In the genomic region with DNA sequence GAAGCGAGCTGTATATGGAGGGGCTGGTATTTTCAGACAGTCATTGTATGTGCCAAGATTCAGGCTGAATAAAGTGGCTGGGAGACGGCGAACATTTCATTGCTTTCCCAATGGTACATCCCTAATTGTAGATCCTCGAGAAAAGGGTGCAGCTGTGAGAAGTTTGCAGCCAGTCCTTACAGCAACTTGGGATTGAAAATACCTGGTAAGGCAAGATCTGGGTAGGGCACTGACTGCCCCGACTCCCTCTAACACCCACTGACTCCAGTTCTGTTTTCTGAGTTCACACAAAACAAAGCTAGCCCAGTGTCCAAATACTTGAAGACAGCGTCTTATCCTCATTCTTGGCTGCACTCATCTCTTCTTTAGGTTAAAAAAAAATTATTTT, we compare ENCODE assay signal across 2 cellular contexts.
TF ChIP-seq lines count a peak whose summit lies in the region.

No MANE protein-coding gene starts in this region.

TF ChIP-seq in IMR-90, 13 proteins besides CTCF, POLR2A, EP300 and RAD21:
- TF ChIP-seq, protein P1, sequence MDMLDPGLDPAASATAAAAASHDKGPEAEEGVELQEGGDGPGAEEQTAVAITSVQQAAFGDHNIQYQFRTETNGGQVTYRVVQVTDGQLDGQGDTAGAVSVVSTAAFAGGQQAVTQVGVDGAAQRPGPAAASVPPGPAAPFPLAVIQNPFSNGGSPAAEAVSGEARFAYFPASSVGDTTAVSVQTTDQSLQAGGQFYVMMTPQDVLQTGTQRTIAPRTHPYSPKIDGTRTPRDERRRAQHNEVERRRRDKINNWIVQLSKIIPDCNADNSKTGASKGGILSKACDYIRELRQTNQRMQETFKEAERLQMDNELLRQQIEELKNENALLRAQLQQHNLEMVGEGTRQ (IDR thresholded peaks at IDR 0.05; ENCODE audit: low read depth, low read length) = no peak
- TF ChIP-seq, protein P2, sequence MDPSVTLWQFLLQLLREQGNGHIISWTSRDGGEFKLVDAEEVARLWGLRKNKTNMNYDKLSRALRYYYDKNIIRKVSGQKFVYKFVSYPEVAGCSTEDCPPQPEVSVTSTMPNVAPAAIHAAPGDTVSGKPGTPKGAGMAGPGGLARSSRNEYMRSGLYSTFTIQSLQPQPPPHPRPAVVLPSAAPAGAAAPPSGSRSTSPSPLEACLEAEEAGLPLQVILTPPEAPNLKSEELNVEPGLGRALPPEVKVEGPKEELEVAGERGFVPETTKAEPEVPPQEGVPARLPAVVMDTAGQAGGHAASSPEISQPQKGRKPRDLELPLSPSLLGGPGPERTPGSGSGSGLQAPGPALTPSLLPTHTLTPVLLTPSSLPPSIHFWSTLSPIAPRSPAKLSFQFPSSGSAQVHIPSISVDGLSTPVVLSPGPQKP (IDR thresholded peaks at IDR 0.05; ENCODE audit: borderline replicate concordance, low read depth, low read length) = no peak
- no peak for TF ChIP-seq RFX5 (IDR thresholded peaks at IDR 0.05; ENCODE audit: low read depth, low read length)
- TF ChIP-seq MAZ (IDR thresholded peaks at IDR 0.05; ENCODE audit: borderline replicate concordance, low read depth, low read length) = no peak
- no peak for TF ChIP-seq SMC3 (IDR thresholded peaks at IDR 0.05; ENCODE audit: low read depth, low read length)
- no peak for TF ChIP-seq MAFK (IDR thresholded peaks at IDR 0.05; ENCODE audit: low read depth, low read length)
- TF ChIP-seq MXI1 (IDR thresholded peaks at IDR 0.05; ENCODE audit: borderline replicate concordance, low read depth, low read length) = no peak
- no peak for TF ChIP-seq CHD1 (IDR thresholded peaks at IDR 0.05; ENCODE audit: low read depth, low read length)
- no peak for TF ChIP-seq FOS (IDR thresholded peaks at IDR 0.05; ENCODE audit: low read depth, low read length)
- no peak for TF ChIP-seq BHLHE40 (IDR thresholded peaks at IDR 0.05; ENCODE audit: low read depth, low read length)

TF ChIP-seq in HepG2, 621 proteins besides CTCF, POLR2A, EP300 and RAD21:
- TF ChIP-seq CEBPZ (IDR thresholded peaks at IDR 0.05; ENCODE audit: low read length) (no peak), ZFP82 (CRISPR knock-in tag; IDR thresholded peaks at IDR 0.05; ENCODE audit: borderline replicate concordance) (no peak), NR2F2 (IDR thresholded peaks at IDR 0.05; ENCODE audit: borderline replicate concordance, low read depth) (no peak), RARG (CRISPR knock-in tag; IDR thresholded peaks at IDR 0.05; ENCODE audit: low read depth) (no peak), ZBTB2 (CRISPR knock-in tag; IDR thresholded peaks at IDR 0.05; ENCODE audit: low read depth) (no peak)
- TF ChIP-seq, protein P3, sequence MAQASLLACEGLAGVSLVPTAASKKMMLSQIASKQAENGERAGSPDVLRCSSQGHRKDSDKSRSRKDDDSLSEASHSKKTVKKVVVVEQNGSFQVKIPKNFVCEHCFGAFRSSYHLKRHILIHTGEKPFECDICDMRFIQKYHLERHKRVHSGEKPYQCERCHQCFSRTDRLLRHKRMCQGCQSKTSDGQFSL (CRISPR knock-in tag; IDR thresholded peaks at IDR 0.05) = no peak
- TF ChIP-seq, protein P4, sequence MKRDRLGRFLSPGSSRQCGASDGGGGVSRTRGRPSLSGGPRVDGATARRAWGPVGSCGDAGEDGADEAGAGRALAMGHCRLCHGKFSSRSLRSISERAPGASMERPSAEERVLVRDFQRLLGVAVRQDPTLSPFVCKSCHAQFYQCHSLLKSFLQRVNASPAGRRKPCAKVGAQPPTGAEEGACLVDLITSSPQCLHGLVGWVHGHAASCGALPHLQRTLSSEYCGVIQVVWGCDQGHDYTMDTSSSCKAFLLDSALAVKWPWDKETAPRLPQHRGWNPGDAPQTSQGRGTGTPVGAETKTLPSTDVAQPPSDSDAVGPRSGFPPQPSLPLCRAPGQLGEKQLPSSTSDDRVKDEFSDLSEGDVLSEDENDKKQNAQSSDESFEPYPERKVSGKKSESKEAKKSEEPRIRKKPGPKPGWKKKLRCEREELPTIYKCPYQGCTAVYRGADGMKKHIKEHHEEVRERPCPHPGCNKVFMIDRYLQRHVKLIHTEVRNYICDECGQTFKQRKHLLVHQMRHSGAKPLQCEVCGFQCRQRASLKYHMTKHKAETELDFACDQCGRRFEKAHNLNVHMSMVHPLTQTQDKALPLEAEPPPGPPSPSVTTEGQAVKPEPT (CRISPR knock-in tag; IDR thresholded peaks at IDR 0.05; ENCODE audit: low read depth) = no peak
